In the genomic region with DNA sequence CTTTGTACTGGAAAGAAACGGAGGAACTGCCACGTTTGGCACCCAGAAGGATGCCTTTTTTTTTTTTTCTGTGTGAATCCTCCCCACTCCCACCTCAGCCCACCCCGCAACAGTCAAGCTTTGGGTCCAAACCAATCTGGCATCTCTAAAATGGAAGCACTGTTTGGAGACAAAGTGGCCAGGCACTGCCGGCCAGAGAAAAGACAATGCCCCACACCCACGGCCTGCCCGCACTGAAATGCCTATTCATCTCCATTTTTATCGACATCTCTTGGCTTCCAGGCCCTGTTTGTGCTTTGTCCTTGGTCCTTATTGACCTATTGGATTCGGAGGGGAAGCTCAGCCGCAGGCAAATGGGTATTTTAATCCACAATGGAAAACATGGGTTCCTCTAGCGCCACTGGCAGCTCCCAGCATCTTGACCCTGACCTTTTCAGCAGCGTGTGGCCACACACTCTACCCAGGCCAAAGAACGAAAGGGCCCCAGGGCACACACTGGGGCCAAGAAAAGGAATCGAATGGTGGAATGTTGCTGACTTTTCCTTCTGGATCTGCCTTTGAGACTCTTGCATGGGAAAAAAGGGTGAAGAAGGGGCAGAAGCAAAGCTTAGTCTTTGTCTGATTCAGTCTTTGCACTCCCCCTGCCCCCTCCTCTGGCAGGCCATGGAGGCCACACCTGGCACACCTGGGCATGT, we compare ENCODE assay signal across 15 cellular contexts.
"Had no signal": no experiment of that assay in that cellular context is flagged by ENCODE, and none has a peak within 500 bp of the region (broad histone marks: within the 10 kb centered on the region; RNA-seq: fewer than 3 reads in every experiment).

No MANE protein-coding gene starts in this region.

- H3K9me3 Mint-ChIP-seq: brain; endodermal cell; mesothelial cell of epicardium; naive B cell; stimulated activated naive CD8-positive, alpha-beta T cell treated with anti-CD3 and anti-CD28 coated beads, Interleukin-15, Interleukin-2, amounts not matched to agents 100 ng/mL and 50 ng/mL, for 24 hours had no signal

- H3K27me3 Mint-ChIP-seq: brain had no signal

- H3K36me3 Mint-ChIP-seq: brain, mesothelial cell of epicardium, naive B cell had no signal

- H3K4me3 Mint-ChIP-seq: brain; endodermal cell; mesothelial cell of epicardium; naive B cell; stimulated activated naive CD8-positive, alpha-beta T cell treated with anti-CD3 and anti-CD28 coated beads, Interleukin-15, Interleukin-2, amounts not matched to agents 100 ng/mL and 50 ng/mL, for 24 hours; T-helper 17 cell had no signal

- H3K27ac Mint-ChIP-seq: brain; endodermal cell; mesothelial cell of epicardium; stimulated activated naive CD8-positive, alpha-beta T cell treated with anti-CD3 and anti-CD28 coated beads, Interleukin-15, Interleukin-2, amounts not matched to agents 100 ng/mL and 50 ng/mL, for 24 hours; T-helper 17 cell had no signal

- H3K27ac ChIP-seq: adrenal gland, neutrophil, psoas muscle had no signal

- DNase-seq: activated CD4-positive, alpha-beta T cell treated with anti-CD3 and anti-CD28 coated beads, Interleukin-2, amount 50 U/mL, for 1 hour; activated CD4-positive, CD25-positive, alpha-beta regulatory T cell; activated naive CD4-positive, alpha-beta T cell treated with anti-CD3 and anti-CD28 coated beads, Interleukin-2, amount 50 U/mL, for 16 hours; adrenal gland; dermis blood vessel endothelial cell; endodermal cell; naive B cell; psoas muscle; stimulated activated CD4-positive, alpha-beta T cell treated with anti-CD3 and anti-CD28 coated beads, Interleukin-2, amount 100 ng/mL, for 48 hours; stimulated activated CD8-positive, alpha-beta memory T cell treated with anti-CD3 and anti-CD28 coated beads, Interleukin-4, amount 100 ng/mL, for 48 hours; T-helper 17 cell had no signal

- ATAC-seq: psoas muscle, T-helper 17 cell had no signal
